29 cellular contexts compared by ENCODE assay signal in the genomic region with DNA sequence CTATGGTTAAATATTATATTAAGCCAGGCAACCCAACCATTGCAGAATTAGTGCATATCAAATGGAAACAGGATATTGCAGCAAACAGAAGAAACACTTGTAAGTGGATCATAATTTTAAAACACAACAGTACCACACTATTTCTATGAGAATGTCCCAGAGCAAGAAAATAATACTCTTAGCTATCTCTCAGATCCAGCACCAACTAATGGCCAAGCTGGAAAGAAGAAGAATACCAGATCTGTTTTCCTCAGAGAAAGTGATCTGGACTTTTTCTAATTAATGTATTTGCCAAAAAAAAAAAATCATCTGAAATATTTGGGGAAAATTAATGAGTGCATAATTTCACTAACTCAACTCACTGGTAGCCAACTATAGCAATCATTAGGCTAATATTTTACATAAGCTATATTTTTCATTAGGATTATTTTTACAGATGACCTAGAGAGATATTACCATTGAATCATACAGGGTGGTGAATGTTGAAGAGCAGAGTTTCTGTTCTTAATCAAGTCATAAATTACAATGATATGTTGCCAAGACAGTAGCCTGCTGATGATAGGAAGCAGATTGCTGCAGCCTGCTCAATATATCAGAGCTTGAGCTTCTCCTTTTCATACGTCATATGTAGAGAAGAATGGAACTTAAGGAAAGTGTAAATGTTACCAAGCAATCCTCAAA.
"Had no signal": no experiment of that assay in that cellular context is flagged by ENCODE, and none has a peak within 500 bp of the region (broad histone marks: within the 10 kb centered on the region; RNA-seq: fewer than 3 reads in every experiment).

No MANE protein-coding gene starts in this region.

- H3K4me3 ChIP-seq: PC-9, SJCRH30 had no signal

- ATAC-seq: Panc1, Right ventricle myocardium inferior had no signal

- H3K4me2 ChIP-seq: KMS-11, PC-9 had no signal

- H3K9ac ChIP-seq: KMS-11 had no signal

- H3K36me3 ChIP-seq: SJCRH30 had no signal

- H2AFZ ChIP-seq: PC-9 had no signal

- H3K27ac ChIP-seq: KMS-11, PC-9, RWPE1, SJCRH30 had no signal

- H3K27me3 ChIP-seq: SJCRH30 had no signal

- H3K4me1 ChIP-seq: SJCRH30 had no signal

- DNase-seq: Karpas-422, KBM-7, MM.1S, MV-4-11, NCI-H1092, NCI-H1105, NCI-H1417 treated with DMSO at 0.1 percent for 48 hours, NCI-H1436 treated with DMSO at 0.1 percent for 48 hours, NCI-H1694 treated with DMSO at 0.1 percent for 48 hours, NCI-H187 treated with DMSO at 0.1 percent for 48 hours, NCI-H2029, NCI-H2081, NCI-H2171 treated with DMSO at 0.1 percent for 48 hours, NCI-H2227 treated with DMSO at 0.1 percent for 48 hours, NCI-H345, NCI-H446, NCI-H510A treated with DMSO at 0.1 percent for 48 hours, NCI-H524 treated with DMSO at 0.1 percent for 48 hours, NCI-H526 treated with DMSO at 0.1 percent for 48 hours, NCI-H774, PC-9, SHP77, SIG-M5, SJCRH30, SW 1271 had no signal
